In the genomic region with DNA sequence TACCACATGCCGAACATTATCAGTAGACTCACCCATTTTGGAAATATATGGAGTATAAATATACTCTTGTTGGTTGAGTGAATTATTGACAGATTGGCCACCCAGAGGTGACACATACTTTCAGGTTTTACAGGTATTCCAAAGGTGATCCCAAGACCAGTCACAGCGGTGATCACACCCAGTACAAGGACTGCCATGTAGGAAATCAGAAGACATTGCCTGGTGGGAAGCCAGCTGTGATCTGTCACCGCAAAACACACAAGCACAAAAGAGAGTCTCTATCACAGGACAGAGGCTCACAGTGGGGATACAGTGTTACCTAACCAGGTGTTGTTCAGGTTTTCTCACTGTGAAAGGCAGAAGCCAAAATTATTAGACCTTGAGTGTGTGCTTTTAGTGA, we compare ENCODE assay signal across 12 cellular contexts.
"Had no signal": no experiment of that assay in that cellular context is flagged by ENCODE, and none has a peak within 500 bp of the region (broad histone marks: within the 10 kb centered on the region; RNA-seq: fewer than 3 reads in every experiment).

No MANE protein-coding gene starts in this region.

- DNase-seq: activated CD4-positive, alpha-beta memory T cell treated with anti-CD3 and anti-CD28 coated beads for 36 hours; activated CD4-positive, alpha-beta T cell treated with anti-CD3 and anti-CD28 coated beads for 1 hour; activated effector memory CD4-positive, alpha-beta T cell treated with anti-CD3 and anti-CD28 coated beads, Interleukin-2, amount 50 U/mL, for 16 hours; activated T-cell treated with anti-CD3 and anti-CD28 coated beads, Interleukin-2, amount 50 U/mL, for 4 hours; amygdala; effector memory CD8-positive, alpha-beta T cell; erythroblast; midbrain; naive thymus-derived CD8-positive, alpha-beta T cell; trophoblast cell had no signal

- ATAC-seq: activated naive CD4-positive, alpha-beta T cell treated with anti-CD3 and anti-CD28 coated beads, Interleukin-2, amount 50 U/mL, for 72 hours; activated T-cell treated with anti-CD3 and anti-CD28 coated beads, Interleukin-2, amount 50 U/mL, for 4 hours; effector memory CD8-positive, alpha-beta T cell; naive thymus-derived CD8-positive, alpha-beta T cell; stimulated activated effector memory CD8-positive, alpha-beta T cell treated with anti-CD3 and anti-CD28 coated beads, Interleukin-12 subunit alpha, Interleukin-12 subunit beta, amount 100 ng/mL, for 72 hours had no signal
